ENCODE assay signal across 29 cellular contexts in the genomic region with DNA sequence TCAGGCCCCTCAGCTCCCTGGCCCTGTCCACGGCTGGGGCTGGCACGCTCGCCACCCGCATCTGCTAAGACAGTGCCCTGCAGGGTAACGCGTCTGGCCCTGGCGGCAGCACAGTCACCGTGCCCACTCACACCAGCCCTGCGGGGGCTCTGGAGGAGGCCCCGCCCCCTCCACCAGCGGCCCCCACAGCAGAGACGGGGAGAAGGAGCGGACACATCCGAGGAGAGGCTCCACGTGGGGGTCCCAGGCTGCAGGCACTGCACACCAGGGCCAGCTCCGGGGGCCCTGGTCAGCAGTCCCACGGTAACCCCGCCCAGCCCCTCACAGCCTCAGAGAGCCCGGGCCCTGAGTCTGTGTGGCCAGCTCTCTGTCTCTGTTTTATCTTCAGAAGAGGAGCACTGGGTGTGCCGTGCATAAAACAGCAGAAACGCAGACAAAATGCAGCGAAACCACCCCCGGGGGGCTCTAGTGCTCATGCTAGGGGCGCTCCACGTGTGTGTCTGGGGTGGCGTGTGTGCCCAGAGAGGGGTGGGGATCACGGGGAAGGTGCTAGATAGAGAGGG.
"Had no signal": no experiment of that assay in that cellular context is flagged by ENCODE, and none has a peak within 500 bp of the region (broad histone marks: within the 10 kb centered on the region; RNA-seq: fewer than 3 reads in every experiment).

No MANE protein-coding gene starts in this region.

- H3K4me1 ChIP-seq: Peyer's patch had no signal

- H3K27me3 Mint-ChIP-seq: activated CD4-positive, alpha-beta T cell treated with anti-CD3 and anti-CD28 coated beads, Interleukin-2, amount 10 ng/mL, durations not matched to agents 24 days and 14 days; activated CD8-positive, alpha-beta T cell treated with anti-CD3 and anti-CD28 coated beads for 36 hours; activated naive CD8-positive, alpha-beta T cell treated with anti-CD3 and anti-CD28 coated beads for 36 hours; activated T-helper 17 cell treated with anti-CD3 and anti-CD28 coated beads, Interleukin-2, amount 50 U/mL, for 72 hours had no signal

- H3K4me3 Mint-ChIP-seq: activated CD4-positive, alpha-beta T cell treated with anti-CD3 and anti-CD28 coated beads, Interleukin-2, amount 10 ng/mL, durations not matched to agents 24 days and 14 days; activated CD8-positive, alpha-beta T cell treated with anti-CD3 and anti-CD28 coated beads for 36 hours; activated naive CD8-positive, alpha-beta T cell treated with anti-CD3 and anti-CD28 coated beads for 36 hours; activated T-cell treated with anti-CD3 and anti-CD28 coated beads, Interleukin-2, amount 50 U/mL, for 72 hours; activated T-helper 17 cell treated with anti-CD3 and anti-CD28 coated beads, Interleukin-2, amount 50 U/mL, for 72 hours had no signal

- H3K4me3 ChIP-seq: Peyer's patch had no signal

- H3K4me1 Mint-ChIP-seq: activated CD4-positive, alpha-beta T cell treated with anti-CD3 and anti-CD28 coated beads, Interleukin-2, amount 10 ng/mL, durations not matched to agents 24 days and 14 days; activated naive CD8-positive, alpha-beta T cell treated with anti-CD3 and anti-CD28 coated beads for 36 hours; activated T-helper 17 cell treated with anti-CD3 and anti-CD28 coated beads, Interleukin-2, amount 50 U/mL, for 72 hours had no signal

- H3K27me3 ChIP-seq: Peyer's patch had no signal

- DNase-seq: activated CD4-positive, alpha-beta T cell treated with anti-CD3 and anti-CD28 coated beads, Interleukin-2, amount 10 ng/mL, durations not matched to agents 24 days and 14 days; activated CD4-positive, alpha-beta T cell treated with anti-CD3 and anti-CD28 coated beads, Interleukin-2, amount 50 U/mL, for 4 hours; activated CD8-positive, alpha-beta T cell treated with anti-CD3 and anti-CD28 coated beads for 36 hours; activated effector memory CD4-positive, alpha-beta T cell treated with anti-CD3 and anti-CD28 coated beads, Interleukin-2, amount 50 U/mL, for 16 hours; activated naive CD4-positive, alpha-beta T cell; activated naive CD4-positive, alpha-beta T cell treated with anti-CD3 and anti-CD28 coated beads, Interleukin-2, amount 50 U/mL, for 16 hours; activated naive CD8-positive, alpha-beta T cell treated with anti-CD3 and anti-CD28 coated beads for 36 hours; activated T-cell treated with anti-CD3 and anti-CD28 coated beads, Interleukin-2, amount 50 U/mL, for 1 hour; activated T-cell treated with anti-CD3 and anti-CD28 coated beads, Interleukin-2, amount 50 U/mL, for 72 hours; amniotic stem cell; aorta; Kasumi-1; KG1; MM.1S; MV-4-11; NCI-H1092; NCI-H1436 treated with DMSO at 0.1 percent for 48 hours; NCI-H1694 treated with DMSO at 0.1 percent for 48 hours; NCI-H2029; NCI-H345; NCI-H524 treated with DMSO at 0.1 percent for 48 hours; NK-92 treated with Interleukin-12 subunit alpha and Interleukin-12 subunit beta, amount 100 ng/mL, for 24 hours; PC-3; SIG-M5; T1000 had no signal

- H3K27ac Mint-ChIP-seq: activated CD4-positive, alpha-beta T cell treated with anti-CD3 and anti-CD28 coated beads, Interleukin-2, amount 10 ng/mL, durations not matched to agents 24 days and 14 days; activated CD8-positive, alpha-beta T cell treated with anti-CD3 and anti-CD28 coated beads for 36 hours; activated naive CD8-positive, alpha-beta T cell treated with anti-CD3 and anti-CD28 coated beads for 36 hours; activated T-cell treated with anti-CD3 and anti-CD28 coated beads, Interleukin-2, amount 50 U/mL, for 72 hours; activated T-helper 17 cell treated with anti-CD3 and anti-CD28 coated beads, Interleukin-2, amount 50 U/mL, for 72 hours had no signal

- ATAC-seq: activated CD8-positive, alpha-beta T cell treated with anti-CD3 and anti-CD28 coated beads for 36 hours; activated T-cell treated with anti-CD3 and anti-CD28 coated beads, Interleukin-2, amount 50 U/mL, for 72 hours; activated T-helper 17 cell treated with anti-CD3 and anti-CD28 coated beads, Interleukin-2, amount 50 U/mL, for 72 hours; PC-3; Right ventricle myocardium inferior had no signal

- H3K27ac ChIP-seq: Peyer's patch, RWPE1 had no signal

- H3K9me3 Mint-ChIP-seq: activated naive CD8-positive, alpha-beta T cell treated with anti-CD3 and anti-CD28 coated beads for 36 hours; activated T-cell treated with anti-CD3 and anti-CD28 coated beads, Interleukin-2, amount 50 U/mL, for 72 hours; activated T-helper 17 cell treated with anti-CD3 and anti-CD28 coated beads, Interleukin-2, amount 50 U/mL, for 72 hours had no signal
